Comparison of ENCODE assay signal across 8 cellular contexts in the genomic region with DNA sequence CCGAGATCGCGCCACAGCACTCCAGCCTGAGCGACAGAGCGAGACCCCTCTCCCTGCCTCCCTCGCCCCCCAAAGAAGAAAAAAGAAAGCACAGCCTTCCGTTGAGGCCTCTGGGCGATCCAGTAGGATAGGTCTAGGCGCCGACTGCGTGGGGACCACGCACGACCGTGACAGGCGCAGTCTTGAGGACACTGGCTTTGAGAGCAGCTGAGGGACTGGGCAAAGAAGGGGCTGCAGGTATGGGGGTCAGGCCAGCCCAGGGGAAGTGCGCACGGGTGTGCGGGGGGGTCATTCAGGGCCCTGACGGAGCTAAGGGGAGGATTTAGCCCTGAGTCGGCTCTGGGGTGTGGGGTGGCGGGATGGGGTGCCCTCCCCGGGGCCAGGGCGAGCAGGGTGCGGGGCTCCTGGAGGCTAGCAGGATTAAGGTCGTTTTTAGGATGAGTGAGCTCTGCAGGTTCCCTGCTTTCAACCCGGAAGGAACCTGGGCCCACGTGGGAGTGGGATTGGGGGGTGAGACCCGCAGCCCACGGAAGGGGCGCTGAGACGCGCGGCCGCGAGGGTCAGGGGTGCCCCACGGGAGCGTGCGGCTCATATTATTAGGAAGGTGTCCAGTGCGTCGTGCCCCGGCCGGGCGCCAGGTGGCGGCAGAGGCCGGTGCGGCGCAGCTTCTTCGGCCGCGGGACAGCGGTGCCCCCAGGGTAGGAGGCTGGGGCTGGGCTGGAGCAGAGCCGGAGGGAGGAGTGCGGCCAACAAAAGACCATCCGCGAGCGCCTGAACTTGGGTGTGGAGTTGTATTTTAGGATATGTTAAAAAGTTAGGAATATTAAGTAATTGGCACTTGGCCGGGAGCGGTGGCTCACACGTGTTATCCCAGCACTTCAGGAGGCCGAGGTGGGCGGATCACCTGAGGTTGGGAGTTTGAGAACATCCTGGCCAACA. TPM values are rescaled to one million over a fixed set of nuclear protein-coding genes. Genes with fewer than 3 reads are reported as not detected.
A peak's percentile ranks its signal among the peaks of the same experiment; 100 is the strongest.
DNase-seq lines count a peak whose midpoint lies in the region; ATAC-seq and TF ChIP-seq lines count a peak whose summit lies in the region.

No MANE protein-coding gene starts in this region.

- peak overlapping the region in 1 of 6 donors; percentile 87 for H3K27ac Mint-ChIP-seq in naive B cell

- peaks cover 12 to 18% (median 16%) of the 10 kb centered on the region in 3 donors for H3K4me1 Mint-ChIP-seq in naive B cell

- no peak for TF ChIP-seq POLR2A in esophagus squamous epithelium (IDR thresholded peaks at IDR 0.05)
- TF ChIP-seq POLR2A in tibial nerve (IDR thresholded peaks at IDR 0.05) = no peak

- peak; percentile 75 for DNase-seq in COLO668 (lab: John Stamatoyannopoulos, UW; ENCODE audit: unreplicated experiment)
- peak; percentile 49 for DNase-seq in NCI-H774 (lab: John Stamatoyannopoulos, UW)
- DNase-seq in activated T-cell treated with anti-CD3 and anti-CD28 coated beads for 4 hours = peak; percentile 21
- no peak for DNase-seq in esophagus squamous epithelium (lab: John Stamatoyannopoulos, UW)
- DNase-seq in naive B cell = peak; percentile 46
- peak; percentile 21 to 39 for DNase-seq in tibial nerve (ENCODE audit: low spot score in 2 of 2)

- H3K27ac ChIP-seq in esophagus squamous epithelium = no peak overlapping the region
- H3K27ac ChIP-seq in tibial nerve = peak overlapping the region in 1 of 4 donors; percentile 62

- peaks cover 3 to 7% of the 10 kb centered on the region in 2 donors for H3K36me3 Mint-ChIP-seq in naive B cell

- H3K4me3 ChIP-seq in esophagus squamous epithelium (peak overlapping the region in 3 of 4 donors; percentile 2 to 60 (median 29)), tibial nerve (peak overlapping the region; percentile 16 to 44 (median 38))

- peaks cover 0 to 27% (median 14%) of the 10 kb centered on the region in 3 donors for H3K4me1 ChIP-seq in esophagus squamous epithelium
- H3K4me1 ChIP-seq in tibial nerve = peaks cover 0 to 19% (median 2%) of the 10 kb centered on the region in 4 donors

- TF ChIP-seq CTCF in esophagus squamous epithelium (IDR thresholded peaks at IDR 0.05) = peak; percentile 66 to 91 (median 78)
- TF ChIP-seq CTCF in tibial nerve (IDR thresholded peaks at IDR 0.05) = peak; percentile 90 to 94 (median 92)

- intact Hi-C loops in esophagus squamous epithelium (cut with DNase I) = loop anchor here (10.0 kb wide), 1 partner anchor 183 kb away; no protein-coding TSS in a partner anchor

- peaks cover 0 to 9% (median 0%) of the 10 kb centered on the region in 7 donors for H3K9me3 Mint-ChIP-seq in naive B cell

- peak; percentile 98 for ATAC-seq in GM19324 (IDR thresholded peaks at IDR 0.05; ENCODE audit: low FRiP score, unreplicated experiment)
- peak; percentile 98 for ATAC-seq in HG03196 (IDR thresholded peaks at IDR 0.05; ENCODE audit: unreplicated experiment)
- peak; percentile 89 to 91 for ATAC-seq in naive B cell (ENCODE audit: low read depth in 2 of 2)

- H3K4me3 Mint-ChIP-seq in naive B cell = peak overlapping the region in 6 of 8 donors; percentile 28 to 81 (median 65)

- H3K27me3 Mint-ChIP-seq in naive B cell = peaks cover 0 to 29% (median 3%) of the 10 kb centered on the region in 3 donors

- no peak for TF ChIP-seq EP300 in tibial nerve (IDR thresholded peaks at IDR 0.05)

- H3K9me3 ChIP-seq in esophagus squamous epithelium (no peaks in the 10 kb centered on the region), tibial nerve (peaks cover 0 to 7% (median 1%) of the 10 kb centered on the region in 4 donors)

- H3K36me3 ChIP-seq in esophagus squamous epithelium = no peaks in the 10 kb centered on the region
- no peaks in the 10 kb centered on the region for H3K36me3 ChIP-seq in tibial nerve

- WGBS in esophagus squamous epithelium, 2 donors = 5 to 36% methylated on average over 16 to 24 of the region's 61 CpGs
- WGBS in tibial nerve, 2 donors = 22 to 24% methylated on average over 58 to 60 of the region's 61 CpGs

- H3K27me3 ChIP-seq in esophagus squamous epithelium (peaks cover 0 to 10% (median 0%) of the 10 kb centered on the region in 4 donors), tibial nerve (no peaks in the 10 kb centered on the region)

RNA-seq across cellular contexts. Expression of gene ZNF236, which starts 20.5 kb away (rescaled TPM):
- total RNA-seq in esophagus squamous epithelium = 10 to 100 TPM in 3 of 4 donors, 1 to 10 TPM in 1; 6.2 to 16.5 (median 10.7) TPM
- polyA plus RNA-seq in naive B cell (ENCODE audit: low read depth in 6 of 6) = 10 to 100 TPM in 1 of 6 donors, 1 to 10 TPM in 5; 6.1 to 14.8 (median 7.7) TPM
- 10 to 100 TPM; 21.0 to 36.3 (median 31.8) TPM for total RNA-seq in tibial nerve
